13 cellular contexts compared by ENCODE assay signal in the genomic region with DNA sequence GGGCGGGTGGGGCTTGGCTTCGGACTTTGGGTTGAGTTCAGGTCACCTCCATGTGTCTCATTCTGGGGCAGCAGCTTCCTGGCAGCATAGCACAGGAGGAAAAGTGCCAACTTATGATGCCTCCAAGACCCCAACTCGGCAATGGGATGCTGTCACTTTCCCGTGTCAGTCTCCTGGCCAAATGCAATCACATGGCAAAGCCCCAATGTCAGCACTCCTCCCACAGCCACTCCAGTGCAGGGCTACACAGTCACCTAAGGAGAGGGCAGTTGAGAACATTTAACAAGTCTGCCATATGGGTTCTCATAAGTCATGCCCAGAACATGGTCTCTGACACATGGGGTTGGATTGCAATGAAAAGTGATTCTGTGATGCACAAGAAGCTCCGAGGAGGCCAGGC. TPM values are rescaled to one million over a fixed set of nuclear protein-coding genes. Genes with fewer than 3 reads are reported as not detected.
DNase-seq lines count a peak whose midpoint lies in the region; ATAC-seq, FAIRE-seq and TF ChIP-seq lines count a peak whose summit lies in the region.
"Had no signal": no experiment of that assay in that cellular context is flagged by ENCODE, and none has a peak within 500 bp of the region (broad histone marks: within the 10 kb centered on the region; RNA-seq: fewer than 3 reads in every experiment).

No MANE protein-coding gene starts in this region.

- peak overlapping the region; percentile 98; the same call in 1 of the 2 replicates for H3K27ac ChIP-seq in PC-3 (ENCODE audit: low read length)

- no peak for FAIRE-seq in H54 (lab: Jason Lieb, UNC)

- H3K79me2 ChIP-seq in PC-3 (ENCODE audit: low read length), result peaks cover 45% of the 10 kb centered on the region

- H3K4me1 ChIP-seq in PC-3 (ENCODE audit: insufficient read depth, low read length), result peaks cover 34% of the 10 kb centered on the region

- TF ChIP-seq POLR2A in H54 (IDR thresholded peaks at IDR 0.05; ENCODE audit: low read depth, low read length), result no peak

- no peaks in the 10 kb centered on the region for H4K20me1 ChIP-seq in PC-3 (ENCODE audit: low read length)

- no TSS peak for BruUV-seq in PC-3 (replicated peaks; lab: Mats Ljungman, UMichigan)

- H2AFZ ChIP-seq in PC-3 (ENCODE audit: low read length), result no peak overlapping the region

- H3K36me3 ChIP-seq in PC-3 (ENCODE audit: low read depth, low read length), result peaks cover 17% of the 10 kb centered on the region; the same call in 1 of the 2 replicates

- H3K27me3 Mint-ChIP-seq in activated naive CD4-positive, alpha-beta T cell treated with anti-CD3 and anti-CD28 coated beads, Interleukin-2, amount 10 ng/mL, durations not matched to agents 7 days and 5 days, result no peaks in the 10 kb centered on the region
- H3K27me3 Mint-ChIP-seq: central memory CD8-positive, alpha-beta T cell had no signal

- intact Hi-C loops in PC-3 (cut with micrococcal nuclease), result no loop called here

- peaks cover 7% of the 10 kb centered on the region for H3F3A ChIP-seq in PC-3 (ENCODE audit: low read length, unreplicated experiment)

- H3K9me3 ChIP-seq in PC-3 (ENCODE audit: low read length), result no peaks in the 10 kb centered on the region

- H3K4me2 ChIP-seq in PC-3 (ENCODE audit: low read length), result no peak overlapping the region

- no peak overlapping the region for H3K27ac Mint-ChIP-seq in activated naive CD4-positive, alpha-beta T cell treated with anti-CD3 and anti-CD28 coated beads, Interleukin-2, amount 10 ng/mL, durations not matched to agents 7 days and 5 days

- CTCF ChIA-PET in PC-3 (lab: Charles Lee), result no interaction called here
- CTCF ChIA-PET in activated naive CD4-positive, alpha-beta T cell treated with anti-CD3 and anti-CD28 coated beads, Interleukin-2, amount 10 ng/mL, durations not matched to agents 7 days and 5 days (lab: Charles Lee), result interaction anchor here (0.6 to 1.4 kb wide), 3 partner anchors 150 to 296 kb away, joined by 3 to 4 read pairs (median 3); no protein-coding TSS in a partner anchor

- H3K4me3 ChIP-seq in AG10803 (ENCODE audit: low read length) (no peak overlapping the region), PC-3 (ENCODE audit: low read length) (no peak overlapping the region), epithelial cell of esophagus (ENCODE audit: low read length) (no peak overlapping the region)

- no peaks in the 10 kb centered on the region for H3K27me3 ChIP-seq in PC-3 (ENCODE audit: low read length)

- no peak overlapping the region for H3K4me3 Mint-ChIP-seq in activated naive CD4-positive, alpha-beta T cell treated with anti-CD3 and anti-CD28 coated beads, Interleukin-2, amount 10 ng/mL, durations not matched to agents 7 days and 5 days
- H3K4me3 Mint-ChIP-seq: central memory CD8-positive, alpha-beta T cell had no signal

- POLR2A ChIA-PET in PC-3 (lab: Charles Lee; ENCODE audit: unreplicated experiment), result no interaction called here

- peak; percentile 65 for DNase-seq in AG10803 (ENCODE audit: low read depth)
- DNase-seq in PC-3, result no peak
- peak; percentile 85 for DNase-seq in epithelial cell of esophagus (ENCODE audit: low read depth)
- DNase-seq in kidney tubule cell (ENCODE audit: low spot score), result peak; percentile 40
- no peak for DNase-seq in activated naive CD4-positive, alpha-beta T cell treated with anti-CD3 and anti-CD28 coated beads, Interleukin-2, amount 10 ng/mL, durations not matched to agents 7 days and 5 days
- DNase-seq in H54 (ENCODE audit: insufficient read length, low spot score), result no peak
- DNase-seq in amniotic stem cell (lab: John Stamatoyannopoulos, UW), result no peak
- DNase-seq: activated naive CD4-positive, alpha-beta T cell treated with anti-CD3 and anti-CD28 coated beads, Interleukin-2, amount 50 U/mL, for 16 hours; AML-193; DND-41; NCI-H1092 treated with DMSO at 0.1 percent for 48 hours had no signal

- no peak overlapping the region for H3K9ac ChIP-seq in PC-3 (ENCODE audit: low read length)

- peaks cover 36% of the 10 kb centered on the region for H3K36me3 Mint-ChIP-seq in activated naive CD4-positive, alpha-beta T cell treated with anti-CD3 and anti-CD28 coated beads, Interleukin-2, amount 10 ng/mL, durations not matched to agents 7 days and 5 days

- ATAC-seq in PC-3, result no peak
- no peak for ATAC-seq in HG02678 (IDR thresholded peaks at IDR 0.05; ENCODE audit: unreplicated experiment)

- H3K4me1 Mint-ChIP-seq in activated naive CD4-positive, alpha-beta T cell treated with anti-CD3 and anti-CD28 coated beads, Interleukin-2, amount 10 ng/mL, durations not matched to agents 7 days and 5 days, result peaks cover 12% of the 10 kb centered on the region

- peaks cover 4% of the 10 kb centered on the region for H3K9me3 Mint-ChIP-seq in activated naive CD4-positive, alpha-beta T cell treated with anti-CD3 and anti-CD28 coated beads, Interleukin-2, amount 10 ng/mL, durations not matched to agents 7 days and 5 days
- H3K9me3 Mint-ChIP-seq: central memory CD8-positive, alpha-beta T cell had no signal

- no peaks in the 10 kb centered on the region for H3K9me2 ChIP-seq in PC-3 (replicated peaks; ENCODE audit: low read length)

- no peak for TF ChIP-seq CTCF in AG10803 (conservative IDR thresholded peaks at IDR 0.05; ENCODE audit: low read length)
- no peak for TF ChIP-seq CTCF in PC-3 (conservative IDR thresholded peaks at IDR 0.05; ENCODE audit: low read depth, low read length)
- no peak for TF ChIP-seq CTCF in epithelial cell of esophagus (IDR thresholded peaks at IDR 0.05; ENCODE audit: insufficient read depth, low read depth, low read length, missing control alignments)

RNA-seq across cellular contexts. Expression of a gene that starts 26.7 kb away (rescaled TPM):
- 16.2 and 16.9 TPM in 2 replicates for total RNA-seq in PC-3 (2014; rRNA removed)

Comparison
In these comparisons a context has a peak if more than half of its experiments do, and no peak if none do; other contexts are left out.
1. DNase-seq: peak in AG10803 (single experiment), epithelial cell of esophagus (single experiment) and kidney tubule cell (single experiment); none in PC-3 (single experiment), activated naive CD4-positive, alpha-beta T cell treated with anti-CD3 and anti-CD28 coated beads, Interleukin-2, amount 10 ng/mL, durations not matched to agents 7 days and 5 days (single experiment), H54 (single experiment) and amniotic stem cell (single experiment).